12 cellular contexts compared by ENCODE assay signal in the genomic region with DNA sequence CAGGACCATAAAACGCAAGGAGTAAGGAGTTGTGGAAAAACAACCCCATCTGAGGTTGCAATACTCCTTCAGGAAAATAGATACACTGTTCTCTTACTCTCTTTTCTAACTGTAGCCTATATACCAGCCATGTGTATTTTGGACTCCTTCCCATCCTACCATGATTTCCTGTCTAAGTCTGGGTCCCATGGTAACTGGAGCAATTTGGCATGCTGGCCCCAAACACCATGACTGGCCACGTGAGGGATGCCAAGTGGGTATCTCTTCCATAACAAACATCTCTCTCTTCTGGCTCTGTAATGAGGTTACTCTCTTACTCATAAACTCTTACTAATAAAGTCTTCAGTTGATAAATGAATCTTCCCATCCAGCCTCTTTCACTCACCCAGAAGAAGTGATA. TPM values are rescaled to one million over a fixed set of nuclear protein-coding genes. Genes with fewer than 3 reads are reported as not detected.
DNase-seq lines count a peak whose midpoint lies in the region; TF ChIP-seq lines count a peak whose summit lies in the region.
"Had no signal": no experiment of that assay in that cellular context is flagged by ENCODE, and none has a peak within 500 bp of the region (broad histone marks: within the 10 kb centered on the region; RNA-seq: fewer than 3 reads in every experiment).

No MANE protein-coding gene starts in this region.

- H3K36me3 Mint-ChIP-seq in activated CD4-positive, alpha-beta memory T cell treated with anti-CD3 and anti-CD28 coated beads, Interleukin-2, amount 10 ng/mL, durations not matched to agents 7 days and 5 days (ENCODE audit: low read depth): no peaks in the 10 kb centered on the region
- H3K36me3 Mint-ChIP-seq: activated naive CD8-positive, alpha-beta T cell had no signal

- H3K27ac Mint-ChIP-seq in activated CD4-positive, alpha-beta memory T cell treated with anti-CD3 and anti-CD28 coated beads, Interleukin-2, amount 10 ng/mL, durations not matched to agents 7 days and 5 days: no peak overlapping the region
- H3K27ac Mint-ChIP-seq: activated CD4-positive, alpha-beta T cell treated with anti-CD3 and anti-CD28 coated beads, Interleukin-2, amount 10 ng/mL, durations not matched to agents 24 days and 14 days; activated naive CD8-positive, alpha-beta T cell had no signal

- no peaks in the 10 kb centered on the region for H3K27me3 ChIP-seq in H7 (ENCODE audit: control insufficient read depth, insufficient read depth, low read length)

- POLR2A ChIA-PET in activated CD4-positive, alpha-beta memory T cell treated with anti-CD3 and anti-CD28 coated beads, Interleukin-2, amount 10 ng/mL, durations not matched to agents 7 days and 5 days (lab: Charles Lee): interaction anchor here (1.1 kb wide), 1 partner anchor 24 kb away, joined by 3 read pairs; no protein-coding TSS in a partner anchor

- H3K36me3 ChIP-seq in H7 (replicated peaks; ENCODE audit: control insufficient read depth, insufficient read depth, low read length): no peaks in the 10 kb centered on the region

- peak; percentile 42 for DNase-seq in GOT3 (lab: John Stamatoyannopoulos, UW)
- DNase-seq in NCI-H774 (lab: John Stamatoyannopoulos, UW): peak; percentile 78
- DNase-seq in epidermal melanocyte (ENCODE audit: insufficient read length, low spot score): peak; percentile 78
- no peak for DNase-seq in activated CD4-positive, alpha-beta memory T cell treated with anti-CD3 and anti-CD28 coated beads, Interleukin-2, amount 10 ng/mL, durations not matched to agents 7 days and 5 days
- no peak for DNase-seq in H7
- no peak for DNase-seq in nucleus accumbens (lab: John Stamatoyannopoulos, UW)
- no peak for DNase-seq in T-helper 9 cell
- DNase-seq: activated CD4-positive, alpha-beta T cell treated with anti-CD3 and anti-CD28 coated beads, Interleukin-2, amount 10 ng/mL, durations not matched to agents 24 days and 14 days; C1 segment of cervical spinal cord; MV-4-11 had no signal

- TF ChIP-seq CTCF in 22Rv1 (IDR thresholded peaks at IDR 0.05): no peak

- no peaks in the 10 kb centered on the region for H3K9me3 Mint-ChIP-seq in activated CD4-positive, alpha-beta memory T cell treated with anti-CD3 and anti-CD28 coated beads, Interleukin-2, amount 10 ng/mL, durations not matched to agents 7 days and 5 days
- H3K9me3 Mint-ChIP-seq: activated CD4-positive, alpha-beta T cell treated with anti-CD3 and anti-CD28 coated beads, Interleukin-2, amount 10 ng/mL, durations not matched to agents 24 days and 14 days had no signal

- no peak overlapping the region for H3K4me3 ChIP-seq in H7 (ENCODE audit: insufficient read depth, low read depth, low read length)

- H3K27me3 Mint-ChIP-seq in activated CD4-positive, alpha-beta memory T cell treated with anti-CD3 and anti-CD28 coated beads, Interleukin-2, amount 10 ng/mL, durations not matched to agents 7 days and 5 days: peaks cover 6% of the 10 kb centered on the region

- CTCF ChIA-PET in activated CD4-positive, alpha-beta memory T cell treated with anti-CD3 and anti-CD28 coated beads, Interleukin-2, amount 10 ng/mL, durations not matched to agents 7 days and 5 days (lab: Charles Lee): no interaction called here

- H3K4me3 Mint-ChIP-seq in activated CD4-positive, alpha-beta memory T cell treated with anti-CD3 and anti-CD28 coated beads, Interleukin-2, amount 10 ng/mL, durations not matched to agents 7 days and 5 days: no peak overlapping the region
- H3K4me3 Mint-ChIP-seq: activated CD4-positive, alpha-beta T cell treated with anti-CD3 and anti-CD28 coated beads, Interleukin-2, amount 10 ng/mL, durations not matched to agents 24 days and 14 days; activated naive CD8-positive, alpha-beta T cell had no signal

- peak overlapping the region; percentile 29 for H3K27ac ChIP-seq in 22Rv1

- peaks cover 4% of the 10 kb centered on the region for H3K4me1 Mint-ChIP-seq in activated CD4-positive, alpha-beta memory T cell treated with anti-CD3 and anti-CD28 coated beads, Interleukin-2, amount 10 ng/mL, durations not matched to agents 7 days and 5 days

RNA-seq across cellular contexts. Expression of gene ABTB2, which starts 26.5 kb away (rescaled TPM):
- total RNA-seq in activated CD4-positive, alpha-beta memory T cell treated with anti-CD3 and anti-CD28 coated beads, Interleukin-2, amount 10 ng/mL, durations not matched to agents 7 days and 5 days: 1 to 10 TPM; 2.3 to 2.7 TPM
- 9.3 and 12.2 TPM in 2 replicates for total RNA-seq in H7 (2014; rRNA removed; shearing (Covaris generic))

Comparison
In these comparisons a context has a peak if more than half of its experiments do, and no peak if none do; other contexts are left out.
1. DNase-seq: peak in GOT3 (single experiment), NCI-H774 (single experiment) and epidermal melanocyte (single experiment); none in activated CD4-positive, alpha-beta memory T cell treated with anti-CD3 and anti-CD28 coated beads, Interleukin-2, amount 10 ng/mL, durations not matched to agents 7 days and 5 days (single experiment), H7 (single experiment), nucleus accumbens (0 of 56) and T-helper 9 cell (single experiment).